1 cellular context compared by ENCODE assay signal in the genomic region with DNA sequence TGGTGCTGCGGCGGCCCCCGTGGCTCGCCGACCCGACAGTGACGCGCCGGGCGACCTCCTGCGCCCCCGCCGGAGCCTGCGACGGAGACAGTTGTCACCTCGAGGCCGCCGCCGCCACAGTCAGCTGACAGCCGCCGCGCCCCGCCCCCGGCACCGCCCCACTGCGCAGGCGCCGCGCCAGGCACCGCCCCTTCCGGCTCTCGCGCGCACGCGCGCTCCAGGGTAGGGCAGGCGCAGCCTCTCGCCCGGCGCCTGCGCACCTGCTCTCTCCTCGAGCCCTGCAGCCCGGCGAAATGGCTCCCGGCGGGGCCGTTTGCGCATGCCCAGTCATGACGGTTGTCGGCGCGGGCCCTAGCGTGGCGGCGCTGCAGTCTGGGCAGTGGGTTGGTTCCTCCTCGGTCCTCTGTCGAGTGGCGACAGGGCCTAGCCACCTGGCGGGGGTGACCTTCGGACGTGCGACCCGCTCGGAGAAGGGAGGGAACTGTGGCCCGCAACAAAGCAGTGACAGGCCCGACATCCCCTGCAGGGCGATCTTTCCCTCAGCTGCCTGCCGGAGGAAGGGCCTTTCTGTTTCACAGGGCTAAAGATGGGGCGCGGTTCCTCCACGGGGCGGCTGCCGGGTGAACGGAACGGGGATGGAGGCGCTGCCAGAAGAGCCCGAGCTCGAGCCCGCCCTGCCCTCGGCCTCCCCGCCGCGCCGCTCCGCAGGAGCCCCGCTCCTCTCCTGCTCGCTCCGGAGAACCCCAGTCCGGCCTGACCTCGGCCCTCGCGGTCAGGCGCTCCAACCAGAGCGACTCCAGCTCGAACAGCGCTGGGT.
A peak's percentile ranks its signal among the peaks of the same experiment; 100 is the strongest.
TF ChIP-seq lines count a peak whose summit lies in the region.

A gene (minus strand): TSS at position 135 of the 817 bp plus-strand sequence. CDS start 134 bp downstream, at position 1.

TF ChIP-seq in SK-N-SH, 30 proteins besides CTCF, POLR2A, EP300 and RAD21 (continued from another document):
- TF ChIP-seq, protein P1, sequence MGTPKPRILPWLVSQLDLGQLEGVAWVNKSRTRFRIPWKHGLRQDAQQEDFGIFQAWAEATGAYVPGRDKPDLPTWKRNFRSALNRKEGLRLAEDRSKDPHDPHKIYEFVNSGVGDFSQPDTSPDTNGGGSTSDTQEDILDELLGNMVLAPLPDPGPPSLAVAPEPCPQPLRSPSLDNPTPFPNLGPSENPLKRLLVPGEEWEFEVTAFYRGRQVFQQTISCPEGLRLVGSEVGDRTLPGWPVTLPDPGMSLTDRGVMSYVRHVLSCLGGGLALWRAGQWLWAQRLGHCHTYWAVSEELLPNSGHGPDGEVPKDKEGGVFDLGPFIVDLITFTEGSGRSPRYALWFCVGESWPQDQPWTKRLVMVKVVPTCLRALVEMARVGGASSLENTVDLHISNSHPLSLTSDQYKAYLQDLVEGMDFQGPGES (IDR thresholded peaks at IDR 0.05; ENCODE audit: low read depth, low read length), result no peak
- 0 out of 2 replicates have a peak, but pooled peaks have one; percentile 9 for TF ChIP-seq SMC3 (IDR thresholded peaks at IDR 0.05; ENCODE audit: low read depth, low read length)
- TF ChIP-seq RXRA (IDR thresholded peaks at IDR 0.05; ENCODE audit: borderline replicate concordance, low read depth), result no peak
- TF ChIP-seq CHD2 (IDR thresholded peaks at IDR 0.05; ENCODE audit: low read length, partially characterized antibody), result peak; percentile 17
- TF ChIP-seq POLR2AphosphoS5 (IDR thresholded peaks at IDR 0.05; ENCODE audit: low read depth, low read length), result peak; percentile 72
- peak; percentile 52; the same call in 1 of the 2 replicates for TF ChIP-seq TAF1 (IDR thresholded peaks at IDR 0.05; ENCODE audit: borderline replicate concordance, low read depth, low read length)
- TF ChIP-seq GABPA (IDR thresholded peaks at IDR 0.05; ENCODE audit: low read depth), result peak; percentile 49; the same call in 1 of the 2 replicates
- no peak for TF ChIP-seq FOSL2 (IDR thresholded peaks at IDR 0.05; ENCODE audit: borderline replicate concordance, low read depth)
- peak; percentile 84; the same call in 1 of the 2 replicates for TF ChIP-seq MXI1 (IDR thresholded peaks at IDR 0.05; ENCODE audit: low read depth, low read length)
- no peak for TF ChIP-seq GATA2 (CRISPR knock-in tag; IDR thresholded peaks at IDR 0.05)
- TF ChIP-seq YY1 (IDR thresholded peaks at IDR 0.05; ENCODE audit: low read depth), result peak; percentile 76
- peak; percentile 100 for TF ChIP-seq NRF1 (IDR thresholded peaks at IDR 0.05; ENCODE audit: low read depth, low read length)
- TF ChIP-seq ELF1 (IDR thresholded peaks at IDR 0.05), result no peak
- TF ChIP-seq, protein P2, sequence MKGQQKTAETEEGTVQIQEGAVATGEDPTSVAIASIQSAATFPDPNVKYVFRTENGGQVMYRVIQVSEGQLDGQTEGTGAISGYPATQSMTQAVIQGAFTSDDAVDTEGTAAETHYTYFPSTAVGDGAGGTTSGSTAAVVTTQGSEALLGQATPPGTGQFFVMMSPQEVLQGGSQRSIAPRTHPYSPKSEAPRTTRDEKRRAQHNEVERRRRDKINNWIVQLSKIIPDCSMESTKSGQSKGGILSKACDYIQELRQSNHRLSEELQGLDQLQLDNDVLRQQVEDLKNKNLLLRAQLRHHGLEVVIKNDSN (IDR thresholded peaks at IDR 0.05; ENCODE audit: borderline replicate concordance, low read depth), result peak; percentile 79
- TF ChIP-seq, protein P3, sequence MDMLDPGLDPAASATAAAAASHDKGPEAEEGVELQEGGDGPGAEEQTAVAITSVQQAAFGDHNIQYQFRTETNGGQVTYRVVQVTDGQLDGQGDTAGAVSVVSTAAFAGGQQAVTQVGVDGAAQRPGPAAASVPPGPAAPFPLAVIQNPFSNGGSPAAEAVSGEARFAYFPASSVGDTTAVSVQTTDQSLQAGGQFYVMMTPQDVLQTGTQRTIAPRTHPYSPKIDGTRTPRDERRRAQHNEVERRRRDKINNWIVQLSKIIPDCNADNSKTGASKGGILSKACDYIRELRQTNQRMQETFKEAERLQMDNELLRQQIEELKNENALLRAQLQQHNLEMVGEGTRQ (IDR thresholded peaks at IDR 0.05; ENCODE audit: borderline replicate concordance, low read depth, low read length), result no peak; the same call in 1 of the 2 replicates
